31 cellular contexts compared by ENCODE assay signal in genomic region chr1:11056504-11056903, GRCh38. TPM values are rescaled to one million over a fixed set of nuclear protein-coding genes. Genes with fewer than 3 reads are reported as not detected.
"Had no signal": no experiment of that assay in that cellular context is flagged by ENCODE, and none has a peak within 500 bp of the region (broad histone marks: within the 10 kb centered on the region; RNA-seq: fewer than 3 reads in every experiment).

No MANE protein-coding gene starts in this region.

- H3K36me3 Mint-ChIP-seq: natural killer cell had no signal

- DNase-seq: cortex of kidney; effector memory CD8-positive, alpha-beta T cell; erythroblast; esophagus squamous epithelium; foreskin melanocyte; glutamatergic neuron; heart right ventricle; hippocampal formation; immature natural killer cell; islet precursor cell; left ventricle myocardium superior; natural killer cell; stimulated activated CD4-positive, alpha-beta T cell treated with anti-CD3 and anti-CD28 coated beads, Interleukin-12 subunit alpha, Interleukin-12 subunit beta, amount 100 ng/mL, for 4 hours; stimulated activated CD4-positive, alpha-beta T cell treated with anti-CD3 and anti-CD28 coated beads, Interleukin-1b, Interleukin-23, amount 100 ng/mL, for 48 hours; stimulated activated CD4-positive, alpha-beta T cell treated with anti-CD3 and anti-CD28 coated beads, Interleukin-4, amount 100 ng/mL, for 1 hour; stimulated activated CD8-positive, alpha-beta memory T cell treated with anti-CD3 and anti-CD28 coated beads, Interleukin-4, amount 100 ng/mL, for 48 hours; stimulated activated naive CD4-positive, alpha-beta T cell; stimulated activated naive CD8-positive, alpha-beta T cell treated with anti-CD3 and anti-CD28 coated beads, Interleukin-15, amount 100 ng/mL, for 72 hours; transverse colon; upper lobe of right lung; uterus had no signal

- H3K9me3 Mint-ChIP-seq: effector memory CD8-positive, alpha-beta T cell; immature natural killer cell; memory B cell; natural killer cell; stimulated activated naive CD8-positive, alpha-beta T cell treated with anti-CD3 and anti-CD28 coated beads, Interleukin-15, amount 100 ng/mL, for 72 hours had no signal

- H3K27me3 Mint-ChIP-seq: effector memory CD8-positive, alpha-beta T cell; memory B cell; stimulated activated naive CD8-positive, alpha-beta T cell treated with anti-CD3 and anti-CD28 coated beads, Interleukin-15, amount 100 ng/mL, for 72 hours had no signal

- H3K27ac ChIP-seq: esophagus squamous epithelium, heart right ventricle, neutrophil, parathyroid adenoma, prostate gland, right atrium auricular region, suprapubic skin, transverse colon, upper lobe of right lung, uterus had no signal

- H3K4me3 Mint-ChIP-seq: effector memory CD8-positive, alpha-beta T cell; memory B cell; natural killer cell; stimulated activated naive CD8-positive, alpha-beta T cell treated with anti-CD3 and anti-CD28 coated beads, Interleukin-15, amount 100 ng/mL, for 72 hours had no signal

- H3K27ac Mint-ChIP-seq: immature natural killer cell, memory B cell, natural killer cell had no signal

- ATAC-seq: effector memory CD8-positive, alpha-beta T cell; heart right ventricle; left ventricle myocardium superior; natural killer cell; sciatic nerve; stimulated activated naive CD8-positive, alpha-beta T cell treated with anti-CD3 and anti-CD28 coated beads, Interleukin-15, amount 100 ng/mL, for 72 hours; upper lobe of right lung had no signal

RNA-seq across cellular contexts. Expression of gene MASP2, which starts 9.5 kb away (rescaled TPM):
- total RNA-seq: dermis microvascular lymphatic vessel endothelial cell, heart right ventricle, left ventricle myocardium superior, lung, prostate gland, right atrium auricular region, sciatic nerve, smooth muscle cell, transverse colon, upper lobe of right lung, uterus had no signal
